24 cellular contexts compared by ENCODE assay signal in genomic region chr5:141649056-141649688, GRCh38. TPM values are rescaled to one million over a fixed set of nuclear protein-coding genes. Genes with fewer than 3 reads are reported as not detected.
DNase-seq lines count a peak whose midpoint lies in the region; ATAC-seq and TF ChIP-seq lines count a peak whose summit lies in the region.
"Had no signal": no experiment of that assay in that cellular context is flagged by ENCODE, and none has a peak within 500 bp of the region (broad histone marks: within the 10 kb centered on the region; RNA-seq: fewer than 3 reads in every experiment).

No MANE protein-coding gene starts in this region.

- ATAC-seq in left ventricle myocardium superior: no peak
- ATAC-seq in HG02884 (IDR thresholded peaks at IDR 0.05; ENCODE audit: unreplicated experiment): no peak
- ATAC-seq: activated CD4-positive, alpha-beta T cell treated with anti-CD3 and anti-CD28 coated beads for 36 hours; gastrocnemius medialis; left cardiac atrium had no signal

- peaks cover 5 to 19% (median 15%) of the 10 kb centered on the region in 3 donors for H3K36me3 Mint-ChIP-seq in immature natural killer cell
- peaks cover 2% of the 10 kb centered on the region for H3K36me3 Mint-ChIP-seq in progenitor cell of endocrine pancreas (ENCODE audit: insufficient read depth)
- H3K36me3 Mint-ChIP-seq: activated naive CD4-positive, alpha-beta T cell treated with anti-CD3 and anti-CD28 coated beads, Interleukin-2, amount 50 U/mL, for 24 hours had no signal

- intact Hi-C loops in cardiac septum (cut with DNase I) (no loop called here), left ventricle myocardium superior (cut with micrococcal nuclease) (no loop called here)

- peak; percentile 56 for DNase-seq in cardiac septum (ENCODE audit: low spot score)
- no peak for DNase-seq in left ventricle myocardium superior
- DNase-seq in Peyer's patch: peak in 2 of 3 donors; percentile 39 to 48
- no peak for DNase-seq in immature natural killer cell
- DNase-seq in progenitor cell of endocrine pancreas (ENCODE audit: low spot score, unreplicated experiment): no peak
- DNase-seq in GM13977 (ENCODE audit: low spot score): no peak
- no peak for DNase-seq in NCI-H748 (lab: John Stamatoyannopoulos, UW; ENCODE audit: unreplicated experiment)
- DNase-seq: activated CD4-positive, alpha-beta T cell treated with anti-CD3 and anti-CD28 coated beads for 36 hours; central memory CD4-positive, alpha-beta T cell; gastrocnemius medialis; GDM1; left cardiac atrium; NCI-H1694 treated with DMSO at 0.1 percent for 48 hours; NCI-H2171; NCI-H526 treated with DMSO at 0.1 percent for 48 hours; stomach; thyroid gland had no signal

- H3K27ac ChIP-seq in Peyer's patch: no peak overlapping the region
- H3K27ac ChIP-seq: gastrocnemius medialis, hepatocyte, SJSA1, skin epidermis, stomach, thyroid gland, vagina had no signal

- H3K4me3 Mint-ChIP-seq in immature natural killer cell (peak overlapping the region in 2 of 5 donors; percentile 14 to 99), progenitor cell of endocrine pancreas (ENCODE audit: low read depth) (peak overlapping the region; percentile 46)

- no peak overlapping the region for H3K4me3 ChIP-seq in Peyer's patch
- H3K4me3 ChIP-seq: gastrocnemius medialis, hepatocyte, SJSA1, skin epidermis, stomach, thyroid gland, vagina had no signal

- peak overlapping the region in 5 of 6 donors; percentile 36 to 92 (median 55) for H3K27ac Mint-ChIP-seq in immature natural killer cell
- no peak overlapping the region for H3K27ac Mint-ChIP-seq in progenitor cell of endocrine pancreas
- H3K27ac Mint-ChIP-seq: activated CD4-positive, alpha-beta T cell treated with anti-CD3 and anti-CD28 coated beads for 36 hours had no signal

- H3K9me3 Mint-ChIP-seq in immature natural killer cell (no peaks in the 10 kb centered on the region), progenitor cell of endocrine pancreas (ENCODE audit: low read depth) (no peaks in the 10 kb centered on the region)
- H3K9me3 Mint-ChIP-seq: activated naive CD4-positive, alpha-beta T cell treated with anti-CD3 and anti-CD28 coated beads, Interleukin-2, amount 50 U/mL, for 24 hours; CD14-positive monocyte had no signal

- no peaks in the 10 kb centered on the region for H3K27me3 ChIP-seq in Peyer's patch
- H3K27me3 ChIP-seq: gastrocnemius medialis, hepatocyte, SJSA1, stomach, thyroid gland, vagina had no signal

- peaks cover 0 to 25% (median 0%) of the 10 kb centered on the region in 3 donors for H3K36me3 ChIP-seq in Peyer's patch
- H3K36me3 ChIP-seq: gastrocnemius medialis had no signal

- peaks cover 0 to 14% (median 3%) of the 10 kb centered on the region in 4 donors for H3K4me1 ChIP-seq in Peyer's patch

- peaks cover 35 to 49% of the 10 kb centered on the region in 2 donors for H3K4me1 Mint-ChIP-seq in immature natural killer cell
- peaks cover 2% of the 10 kb centered on the region for H3K4me1 Mint-ChIP-seq in progenitor cell of endocrine pancreas (ENCODE audit: low read depth)

- in situ Hi-C loops in GM13977 (cut with MboI; ENCODE audit: low pct_unique_long_range_greater_than_20kb, low sequenced_read_pairs, unreplicated experiment): no loop called here

- H3K9me3 ChIP-seq in Peyer's patch: no peaks in the 10 kb centered on the region
- H3K9me3 ChIP-seq: gastrocnemius medialis, SJSA1, stomach, thyroid gland, vagina had no signal

- peaks cover 0 to 2% (median 0%) of the 10 kb centered on the region in 3 donors for H3K27me3 Mint-ChIP-seq in immature natural killer cell (ENCODE audit: low read depth in 3 of 3)
- H3K27me3 Mint-ChIP-seq in progenitor cell of endocrine pancreas: peaks cover 14% of the 10 kb centered on the region
- H3K27me3 Mint-ChIP-seq: activated CD4-positive, alpha-beta T cell treated with anti-CD3 and anti-CD28 coated beads for 36 hours; activated naive CD4-positive, alpha-beta T cell treated with anti-CD3 and anti-CD28 coated beads, Interleukin-2, amount 50 U/mL, for 24 hours had no signal

- TF ChIP-seq POLR2A in Peyer's patch (IDR thresholded peaks at IDR 0.05): no peak

- TF ChIP-seq CTCF in Peyer's patch (IDR thresholded peaks at IDR 0.05) (no peak), progenitor cell of endocrine pancreas (IDR thresholded peaks at IDR 0.05; ENCODE audit: unreplicated experiment) (no peak), GM13977 (IDR thresholded peaks at IDR 0.05; ENCODE audit: extremely low read depth, insufficient read depth, missing control alignments) (no peak)

RNA-seq across cellular contexts. Expression of gene FCHSD1, which starts 2.0 kb away (rescaled TPM):
- total RNA-seq in cardiac septum (4.1 TPM), left ventricle myocardium superior (3.7 TPM), Peyer's patch (100 to 1,000 TPM in 1 of 4 donors, 10 to 100 TPM in 3; 19.8 to 116 (median 45.7) TPM), progenitor cell of endocrine pancreas (27.7 and 30.7 TPM in 2 replicates)
- polyA plus RNA-seq in immature natural killer cell: 10 to 100 TPM in 2 of 3 donors, 1 to 10 TPM in 1; 5.9 to 14.7 (median 10.9) TPM

RNA-seq across cellular contexts. Expression of gene RELL2, which starts 12.4 kb away (rescaled TPM):
- total RNA-seq in cardiac septum (0.70 TPM), left ventricle myocardium superior (0.55 TPM), Peyer's patch (10 to 100 TPM in 3 of 4 donors, 1 to 10 TPM in 1; 8.0 to 13.2 (median 10.6) TPM), progenitor cell of endocrine pancreas (5.2 and 6.7 TPM in 2 replicates)
- 1 to 10 TPM; 1.0 to 3.1 (median 1.5) TPM for polyA plus RNA-seq in immature natural killer cell

RNA-seq across cellular contexts. Expression of gene HDAC3, which starts 12.5 kb away (rescaled TPM):
- total RNA-seq in cardiac septum (34.1 TPM), left ventricle myocardium superior (28.9 TPM), Peyer's patch (10 to 100 TPM; 31.2 to 55.6 (median 47.9) TPM), progenitor cell of endocrine pancreas (101 and 103 TPM in 2 replicates)
- polyA plus RNA-seq in immature natural killer cell: 100 to 1,000 TPM in 1 of 3 donors, 10 to 100 TPM in 2; 71.5 to 140 (median 80.6) TPM

RNA-seq across cellular contexts. Expression of gene DIAPH1, which starts 30.4 kb away (rescaled TPM):
- total RNA-seq in cardiac septum (77.7 TPM), left ventricle myocardium superior (36.6 TPM), Peyer's patch (100 to 1,000 TPM in 2 of 4 donors, 10 to 100 TPM in 2; 98.2 to 115 (median 102) TPM), progenitor cell of endocrine pancreas (63.5 and 74.3 TPM in 2 replicates)
- 100 to 1,000 TPM; 108 to 187 (median 123) TPM for polyA plus RNA-seq in immature natural killer cell

RNA-seq across cellular contexts. Expression of gene ARAP3, which starts 32.9 kb away (rescaled TPM):
- total RNA-seq in cardiac septum (22.9 TPM), left ventricle myocardium superior (13.2 TPM), Peyer's patch (10 to 100 TPM in 2 of 4 donors, 1 to 10 TPM in 2; 1.1 to 13.2 (median 9.7) TPM), progenitor cell of endocrine pancreas (6.2 and 6.4 TPM in 2 replicates)
- 1 to 10 TPM in 1 of 3 donors, under 1 TPM in 1, not detected in 1; 0.68 to 1.3 TPM for polyA plus RNA-seq in immature natural killer cell

Comparison
In these comparisons a context has a peak if more than half of its experiments do, and no peak if none do; other contexts are left out.
1. DNase-seq: peak in cardiac septum (single experiment) and Peyer's patch (2 of 3); none in left ventricle myocardium superior (single experiment), immature natural killer cell (0 of 3), progenitor cell of endocrine pancreas (single experiment), GM13977 (single experiment) and NCI-H748 (single experiment).